ENCODE assay signal across 8 cellular contexts in the genomic region with DNA sequence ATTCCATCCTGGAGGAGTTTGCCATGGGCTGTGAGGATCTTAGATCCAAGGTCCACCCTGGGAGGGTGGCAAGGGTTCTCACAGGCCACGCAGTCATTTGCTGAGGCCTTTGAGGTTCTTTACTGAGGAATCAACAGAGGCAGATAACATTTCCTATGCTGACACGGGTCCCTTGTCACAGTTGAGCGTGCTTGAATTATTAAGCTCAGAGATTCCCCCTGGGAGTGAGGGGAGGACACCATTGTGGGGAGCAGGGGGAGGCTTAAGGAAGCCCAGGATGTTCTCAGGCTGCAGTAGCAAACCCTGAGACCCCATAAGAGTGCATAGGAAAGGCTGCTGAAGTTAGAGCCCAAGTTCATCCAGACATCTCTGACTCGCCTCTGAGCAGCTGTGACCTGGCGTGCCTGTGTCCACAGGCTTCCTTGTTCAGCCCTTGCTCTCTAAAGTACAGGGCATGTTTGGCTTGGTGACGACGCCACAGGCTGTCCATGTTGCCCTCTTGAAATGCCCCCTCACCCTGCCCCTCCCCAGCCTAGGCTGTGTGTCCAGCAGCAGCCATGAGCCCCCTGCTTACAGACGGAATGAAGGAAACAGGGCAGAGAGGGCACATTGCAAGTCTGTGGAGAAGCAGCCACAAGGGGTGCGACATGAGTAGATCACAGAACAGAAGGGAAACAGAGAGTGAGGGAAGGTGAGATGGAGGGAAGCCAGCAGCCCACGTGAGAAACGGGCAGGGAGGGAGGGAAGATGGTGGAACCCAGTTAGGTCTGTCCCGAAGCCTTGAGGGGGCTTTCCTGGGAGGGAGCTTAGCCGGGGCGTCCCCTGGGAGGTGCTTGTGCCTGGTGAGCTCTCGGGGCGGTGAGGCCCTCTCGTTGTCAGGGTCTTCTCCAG. TPM values are rescaled to one million over a fixed set of nuclear protein-coding genes. Genes with fewer than 3 reads are reported as not detected.
DNase-seq lines count a peak whose midpoint lies in the region; ATAC-seq, FAIRE-seq and TF ChIP-seq lines count a peak whose summit lies in the region.

No MANE protein-coding gene starts in this region.

- no peaks in the 10 kb centered on the region for H4K20me1 ChIP-seq in GM12878 (ENCODE audit: control insufficient read depth, insufficient read depth)

- peak overlapping the region; percentile 48; the same call in 1 of the 2 replicates for H3K9ac ChIP-seq in GM12878 (ENCODE audit: control insufficient read depth, insufficient read depth, low read length)

- no peaks in the 10 kb centered on the region for H3K79me2 ChIP-seq in GM12878 (ENCODE audit: control insufficient read depth, insufficient read depth, low read length)

- H3K4me3 ChIP-seq in GM12878 (peak overlapping the region; percentile 21; the same call in 1 of the 2 replicates), lower lobe of right lung (peak overlapping the region; percentile 24)

- TF ChIP-seq EP300 in GM12878 (IDR thresholded peaks at IDR 0.05; ENCODE audit: borderline replicate concordance in 1 of 2, control insufficient read depth in 1 of 2, low read depth in 2 of 2, low read length in 2 of 2), result no peak

- no peaks in the 10 kb centered on the region for H3K9me3 ChIP-seq in GM12878 (replicated peaks; ENCODE audit: control insufficient read depth, insufficient read depth, low read length)
- H3K9me3 ChIP-seq in lower lobe of right lung, result no peaks in the 10 kb centered on the region

- DNase-seq in activated CD4-positive, alpha-beta T cell treated with anti-CD3 and anti-CD28 coated beads for 36 hours, result peak; percentile 20
- no peak for DNase-seq in activated CD4-positive, alpha-beta T cell treated with anti-CD3 and anti-CD28 coated beads, Interleukin-2, amount 50 U/mL, for 1 hour
- DNase-seq in GM12878 (ENCODE audit: low read depth, low spot score), result peak; percentile 25
- no peak for DNase-seq in lower lobe of right lung
- DNase-seq in NOMO-1 treated with DMSO at 0.1 percent for 48 hours (lab: John Stamatoyannopoulos, UW; ENCODE audit: unreplicated experiment), result no peak
- no peak for DNase-seq in NCI-H187 treated with DMSO at 0.1 percent for 48 hours (lab: John Stamatoyannopoulos, UW)
- DNase-seq in NOMO-1 (lab: John Stamatoyannopoulos, UW; ENCODE audit: unreplicated experiment in 2 of 2), result no peak

- peaks cover 7% of the 10 kb centered on the region for H3K4me1 Mint-ChIP-seq in activated CD4-positive, alpha-beta T cell treated with anti-CD3 and anti-CD28 coated beads for 36 hours

- SMC1A ChIA-PET in GM12878 (lab: Charles Lee; ENCODE audit: uncharacterized antibody, unreplicated experiment), result interaction anchor here (0.6 to 3.4 kb wide), 33 partner anchors 9 to 994 kb away, joined by 3 to 84 read pairs (median 3); a partner anchor contains a TSS

- BruUV-seq in GM12878 (replicated peaks; lab: Mats Ljungman, UMichigan), result no TSS peak

- 25% methylated on average over 15 of the region's 17 CpGs for WGBS in GM12878 (ENCODE audit: insufficient coverage, insufficient replicate concordance, low lambda C conversion rate, missing lambda C conversion rate)

- TF ChIP-seq CTCF in GM12878 (IDR thresholded peaks at IDR 0.05 in 2 of 3, conservative IDR thresholded peaks at IDR 0.05 in 1 of 3; ENCODE audit: control insufficient read depth in 2 of 3, extremely low read depth in 1 of 3, insufficient read depth in 1 of 3, low read depth in 3 of 3, low read length in 3 of 3) (no peak; a peak in 1 of 6 replicates), lower lobe of right lung (IDR thresholded peaks at IDR 0.05) (no peak)

- H3K27ac ChIP-seq in GM12878 (ENCODE audit: control insufficient read depth, insufficient read depth) (peak overlapping the region; percentile 66), lower lobe of right lung (no peak overlapping the region)

- H3K36me3 Mint-ChIP-seq in activated CD4-positive, alpha-beta T cell treated with anti-CD3 and anti-CD28 coated beads for 36 hours (ENCODE audit: low read depth), result peaks cover 12% of the 10 kb centered on the region

- CTCF ChIA-PET in activated CD4-positive, alpha-beta T cell treated with anti-CD3 and anti-CD28 coated beads for 36 hours (lab: Charles Lee), result interaction anchor here (0.6 to 2.5 kb wide), 14 partner anchors 9 to 994 kb away, joined by 3 to 16 read pairs (median 3); no protein-coding TSS in a partner anchor
- CTCF ChIA-PET in GM12878 (lab: Yijun Ruan, JAX), result interaction anchor here (0.7 to 9.0 kb wide), 52 partner anchors 9 to 993 kb away, joined by 3 to 191 read pairs (median 4); a partner anchor contains a TSS

- H3K27ac Mint-ChIP-seq in activated CD4-positive, alpha-beta T cell treated with anti-CD3 and anti-CD28 coated beads for 36 hours, result peak overlapping the region; percentile 6

- in situ Hi-C loops in GM12878 (cut with MboI), result loop anchor here (5.0 kb wide), 2 partner anchors 42 to 592 kb away; no protein-coding TSS in a partner anchor

- peak overlapping the region; percentile 76 for H3K4me2 ChIP-seq in GM12878 (ENCODE audit: control insufficient read depth, insufficient read depth)

- no peak overlapping the region for H3K4me3 Mint-ChIP-seq in activated CD4-positive, alpha-beta T cell treated with anti-CD3 and anti-CD28 coated beads for 36 hours

- peak overlapping the region; percentile 63 for H2AFZ ChIP-seq in GM12878 (ENCODE audit: control insufficient read depth, low read depth, low read length)

- H3K27me3 ChIP-seq in GM12878 (replicated peaks in 1 of 2; ENCODE audit: control insufficient read depth in 2 of 2, insufficient read depth in 2 of 2, low read length in 1 of 2), result no peaks in the 10 kb centered on the region
- H3K27me3 ChIP-seq in lower lobe of right lung (ENCODE audit: low read depth), result no peaks in the 10 kb centered on the region

- H3K36me3 ChIP-seq in GM12878 (ENCODE audit: control insufficient read depth in 2 of 2, insufficient read depth in 2 of 2, low read length in 1 of 2) (peaks cover 2 to 11% of the 10 kb centered on the region in 2 experiments), lower lobe of right lung (peaks cover 24% of the 10 kb centered on the region)

- H3K4me1 ChIP-seq in GM12878 (ENCODE audit: control insufficient read depth, insufficient read depth, low read length) (peaks cover 5% of the 10 kb centered on the region), lower lobe of right lung (peaks cover 12% of the 10 kb centered on the region)

- FAIRE-seq in GM12878 (lab: Jason Lieb, UNC), result no peak

- RAD21 ChIA-PET in GM12878 (lab: Charles Lee; ENCODE audit: unreplicated experiment), result interaction anchor here (0.5 to 3.5 kb wide), 26 partner anchors 22 to 1362 kb away, joined by 3 to 56 read pairs (median 4); no protein-coding TSS in a partner anchor

- no peak for TF ChIP-seq RAD21 in GM12878 (IDR thresholded peaks at IDR 0.05; ENCODE audit: insufficient read depth, low read depth, low read length)

- peak; percentile 55 for ATAC-seq in activated CD4-positive, alpha-beta T cell treated with anti-CD3 and anti-CD28 coated beads for 36 hours
- peak; percentile 24 for ATAC-seq in HG03097 (IDR thresholded peaks at IDR 0.05; ENCODE audit: low FRiP score, unreplicated experiment)
- peak; percentile 89 for ATAC-seq in GM12878
- ATAC-seq in lower lobe of right lung, result peak; percentile 3 to 19

- POLR2A ChIA-PET in activated CD4-positive, alpha-beta T cell treated with anti-CD3 and anti-CD28 coated beads for 36 hours (lab: Charles Lee), result interaction anchor here (1.2 kb wide), 1 partner anchor 25 kb away, joined by 3 read pairs; no protein-coding TSS in a partner anchor
- POLR2A ChIA-PET in GM12878 (lab: Charles Lee), result interaction anchor here (0.7 to 1.1 kb wide), 3 partner anchors 125 to 594 kb away, joined by 3 to 6 read pairs (median 3); no protein-coding TSS in a partner anchor

- TF ChIP-seq POLR2A in GM12878 (IDR thresholded peaks at IDR 0.05; ENCODE audit: low read depth, low read length), result peak; percentile 1; the same call in 1 of the 2 replicates

- intact Hi-C loops in activated CD4-positive, alpha-beta T cell treated with anti-CD3 and anti-CD28 coated beads for 36 hours (cut with DNase I, micrococcal nuclease), result loop anchor here (2.0 to 10.0 kb wide), 4 partner anchors 105 to 993 kb away; no protein-coding TSS in a partner anchor
- intact Hi-C loops in GM12878 (cut with micrococcal nuclease; ENCODE audit: unreplicated experiment), result loop anchor here (1.0 to 10.0 kb wide), 5 partner anchors 125 to 992 kb away; no protein-coding TSS in a partner anchor
- intact Hi-C loops in lower lobe of right lung (cut with DNase I), result no loop called here

- H3K27me3 Mint-ChIP-seq in activated CD4-positive, alpha-beta T cell treated with anti-CD3 and anti-CD28 coated beads for 36 hours, result no peaks in the 10 kb centered on the region

- H3K9me3 Mint-ChIP-seq in activated CD4-positive, alpha-beta T cell treated with anti-CD3 and anti-CD28 coated beads for 36 hours (ENCODE audit: low read depth), result no peaks in the 10 kb centered on the region

TF ChIP-seq in GM12878, 131 proteins besides CTCF, POLR2A, EP300 and RAD21 (continues in another document):
- TF ChIP-seq SIN3A (IDR thresholded peaks at IDR 0.05; ENCODE audit: low read depth, low read length), result no peak

RNA-seq across cellular contexts. Expression of a gene that starts 34.0 kb away (rescaled TPM):
- 10 to 100 TPM; 28.6 to 31.0 TPM for total RNA-seq in activated CD4-positive, alpha-beta T cell treated with anti-CD3 and anti-CD28 coated beads for 36 hours
- 102 and 107 TPM in 2 replicates for total RNA-seq in GM12878 (2013; cell fraction: nucleolus; rRNA removed)
- total RNA-seq in GM12878 (2014; rRNA removed) (23.2 and 28.1 TPM in 2 replicates), GM12878 (2014; rRNA removed; fragmentation: Illumina TruSeq; extraction: Trizol) (30.4 and 32.7 TPM in 2 replicates), GM12878 (2021) (22.4 and 23.7 TPM in 2 replicates), lower lobe of right lung (28.1 TPM)
- 9.2 TPM for polyA plus RNA-seq in GM12878 (2011; ENCODE audit: low read depth)
- polyA plus RNA-seq in GM12878 (2011; rRNA removed) (34.8 and 52.2 TPM in 2 replicates), GM12878 (2014; fragmentation: Illumina TruSeq; extraction: Trizol) (22.2 and 30.7 TPM in 2 replicates), GM12878 (2014; fragmentation: Nextera tagmentation; extraction: Ambion mirVana) (10 to 100 TPM; 20.5 to 24.3 TPM), GM12878 (2014; rRNA removed) (14.3 and 20.6 TPM in 2 replicates), GM12878 (2016; fragmentation: Nextera tagmentation; extraction: Ambion mirVana) (10 to 100 TPM; 26.5 to 27.1 TPM)
- 12.0 and 12.3 TPM in 2 replicates for polyA plus RNA-seq in GM12878 (2011; cell fraction: cytosol; rRNA removed)
- polyA plus RNA-seq in GM12878 (2011; cell fraction: nucleus; rRNA removed), result 25.3 and 28.1 TPM in 2 replicates
- polyA plus RNA-seq in GM12878 (2012), result 16.4 and 16.5 TPM in 2 replicates
- 14.5 and 20.4 TPM in 2 replicates for polyA minus RNA-seq in GM12878 (2011; rRNA and poly(A)+ RNA removed)
- 10.3 and 10.8 TPM in 2 replicates for polyA minus RNA-seq in GM12878 (2011; cell fraction: cytosol; rRNA and poly(A)+ RNA removed)
- polyA minus RNA-seq in GM12878 (2011; cell fraction: nucleus; rRNA and poly(A)+ RNA removed), result 17.0 and 28.7 TPM in 2 replicates

Comparison
In these comparisons a context has a peak if more than half of its experiments do, and no peak if none do; other contexts are left out.
1. DNase-seq: peak in activated CD4-positive, alpha-beta T cell treated with anti-CD3 and anti-CD28 coated beads for 36 hours (single experiment) and GM12878 (single experiment); none in activated CD4-positive, alpha-beta T cell treated with anti-CD3 and anti-CD28 coated beads, Interleukin-2, amount 50 U/mL, for 1 hour (single experiment), lower lobe of right lung (single experiment), NOMO-1 treated with DMSO at 0.1 percent for 48 hours (single experiment), NCI-H187 treated with DMSO at 0.1 percent for 48 hours (single experiment) and NOMO-1 (0 of 2).
2. ATAC-seq: peak in every context shown above with its lines; median percentile 89 in GM12878; 55 in activated CD4-positive, alpha-beta T cell treated with anti-CD3 and anti-CD28 coated beads for 36 hours; 24 in HG03097; 11 in lower lobe of right lung.